ENCODE assay signal across 36 cellular contexts in the genomic region with DNA sequence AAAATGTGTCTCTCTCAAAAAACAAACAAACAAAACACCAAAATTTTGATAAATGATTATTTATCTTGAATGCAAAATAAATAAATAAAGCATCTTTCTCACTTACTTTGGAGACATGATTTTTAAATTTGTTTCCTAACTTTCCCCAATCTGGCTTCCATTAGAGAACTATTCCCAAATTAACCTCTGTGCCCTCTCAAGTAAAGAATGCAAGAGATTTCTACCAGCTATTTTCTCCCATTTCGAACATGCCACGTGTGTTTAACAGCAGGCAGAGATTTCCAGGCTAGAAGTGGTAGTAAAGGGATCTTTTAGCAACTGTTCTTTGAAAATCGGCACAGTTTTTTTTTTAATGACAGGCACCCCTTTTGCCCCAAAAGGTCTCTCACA.
"Had no signal": no experiment of that assay in that cellular context is flagged by ENCODE, and none has a peak within 500 bp of the region (broad histone marks: within the 10 kb centered on the region; RNA-seq: fewer than 3 reads in every experiment).

No MANE protein-coding gene starts in this region.

- H3K4me1 ChIP-seq: adrenal gland, esophagus muscularis mucosa, foreskin keratinocyte, gastrocnemius medialis, heart left ventricle had no signal

- H3K9me3 ChIP-seq: adrenal gland, body of pancreas, esophagus muscularis mucosa, gastrocnemius medialis, heart left ventricle had no signal

- H3K27ac ChIP-seq: adrenal gland, body of pancreas, esophagus muscularis mucosa, foreskin keratinocyte, gastrocnemius medialis, heart left ventricle, WERI-Rb-1 had no signal

- H3K36me3 Mint-ChIP-seq: activated CD4-positive, alpha-beta memory T cell treated with anti-CD3 and anti-CD28 coated beads for 36 hours; activated CD8-positive, alpha-beta memory T cell treated with anti-CD3 and anti-CD28 coated beads, Interleukin-2, amount 10 ng/mL, durations not matched to agents 7 days and 5 days; activated naive CD8-positive, alpha-beta T cell had no signal

- ATAC-seq: activated CD4-positive, alpha-beta T cell treated with anti-CD3 and anti-CD28 coated beads for 36 hours; activated CD8-positive, alpha-beta memory T cell treated with anti-CD3 and anti-CD28 coated beads, Interleukin-2, amount 10 ng/mL, durations not matched to agents 7 days and 5 days; activated CD8-positive, alpha-beta T cell treated with anti-CD3 and anti-CD28 coated beads, Interleukin-2, amount 10 ng/mL, durations not matched to agents 7 days and 5 days; activated T-cell treated with anti-CD3 and anti-CD28 coated beads, Interleukin-2, amount 50 U/mL, for 72 hours; body of pancreas; effector memory CD8-positive, alpha-beta T cell; foreskin keratinocyte; gastrocnemius medialis; heart left ventricle; T-helper 17 cell had no signal

- H3K9me3 Mint-ChIP-seq: activated CD4-positive, alpha-beta memory T cell treated with anti-CD3 and anti-CD28 coated beads for 36 hours; activated CD4-positive, alpha-beta T cell treated with anti-CD3 and anti-CD28 coated beads, Interleukin-2, amount 10 ng/mL, durations not matched to agents 24 days and 14 days; activated T-cell treated with anti-CD3 and anti-CD28 coated beads, Interleukin-2, amount 50 U/mL, for 24 hours; activated T-cell treated with anti-CD3 and anti-CD28 coated beads, Interleukin-2, amount 50 U/mL, for 72 hours; effector memory CD8-positive, alpha-beta T cell; T-helper 2 cell treated with Interferon-gamma antibody and Interleukin-4, amounts not matched to agents 5 μg/mL and 100 μg/mL, for 36 hours had no signal

- FAIRE-seq: colon had no signal

- H3K4me1 Mint-ChIP-seq: activated CD4-positive, alpha-beta T cell treated with anti-CD3 and anti-CD28 coated beads for 36 hours; activated CD4-positive, alpha-beta T cell treated with anti-CD3 and anti-CD28 coated beads, Interleukin-2, amount 10 ng/mL, durations not matched to agents 24 days and 14 days had no signal

- H3K27me3 Mint-ChIP-seq: activated CD4-positive, alpha-beta T cell treated with anti-CD3 and anti-CD28 coated beads for 36 hours; activated CD4-positive, alpha-beta T cell treated with anti-CD3 and anti-CD28 coated beads, Interleukin-2, amount 10 ng/mL, durations not matched to agents 24 days and 14 days; activated naive CD8-positive, alpha-beta T cell; activated T-cell treated with anti-CD3 and anti-CD28 coated beads, Interleukin-2, amount 50 U/mL, for 24 hours had no signal

- H3K36me3 ChIP-seq: adrenal gland, esophagus muscularis mucosa, gastrocnemius medialis, heart left ventricle, WERI-Rb-1 had no signal

- H3K27ac Mint-ChIP-seq: activated CD4-positive, alpha-beta memory T cell treated with anti-CD3 and anti-CD28 coated beads for 36 hours; activated CD4-positive, alpha-beta T cell treated with anti-CD3 and anti-CD28 coated beads for 36 hours; activated CD4-positive, alpha-beta T cell treated with anti-CD3 and anti-CD28 coated beads, Interleukin-2, amount 10 ng/mL, durations not matched to agents 24 days and 14 days; activated CD8-positive, alpha-beta memory T cell treated with anti-CD3 and anti-CD28 coated beads, Interleukin-2, amount 10 ng/mL, durations not matched to agents 7 days and 5 days; activated CD8-positive, alpha-beta T cell treated with anti-CD3 and anti-CD28 coated beads, Interleukin-2, amount 10 ng/mL, durations not matched to agents 7 days and 5 days; activated naive CD8-positive, alpha-beta T cell; activated T-cell treated with anti-CD3 and anti-CD28 coated beads, Interleukin-2, amount 50 U/mL, for 24 hours; activated T-cell treated with anti-CD3 and anti-CD28 coated beads, Interleukin-2, amount 50 U/mL, for 72 hours; effector memory CD8-positive, alpha-beta T cell; T-helper 17 cell; T-helper 2 cell treated with Interferon-gamma antibody and Interleukin-4, amounts not matched to agents 5 μg/mL and 100 μg/mL, for 36 hours had no signal

- H3K4me3 ChIP-seq: adrenal gland, body of pancreas, esophagus muscularis mucosa, gastrocnemius medialis, heart left ventricle had no signal

- H3K27me3 ChIP-seq: adrenal gland, body of pancreas, esophagus muscularis mucosa, gastrocnemius medialis, heart left ventricle had no signal

- H3K4me3 Mint-ChIP-seq: activated CD4-positive, alpha-beta memory T cell treated with anti-CD3 and anti-CD28 coated beads for 36 hours; activated CD4-positive, alpha-beta T cell treated with anti-CD3 and anti-CD28 coated beads for 36 hours; activated CD4-positive, alpha-beta T cell treated with anti-CD3 and anti-CD28 coated beads, Interleukin-2, amount 10 ng/mL, durations not matched to agents 24 days and 14 days; activated CD8-positive, alpha-beta memory T cell treated with anti-CD3 and anti-CD28 coated beads, Interleukin-2, amount 10 ng/mL, durations not matched to agents 7 days and 5 days; activated CD8-positive, alpha-beta T cell treated with anti-CD3 and anti-CD28 coated beads, Interleukin-2, amount 10 ng/mL, durations not matched to agents 7 days and 5 days; activated naive CD8-positive, alpha-beta T cell; activated T-cell treated with anti-CD3 and anti-CD28 coated beads, Interleukin-2, amount 50 U/mL, for 24 hours; activated T-cell treated with anti-CD3 and anti-CD28 coated beads, Interleukin-2, amount 50 U/mL, for 72 hours; effector memory CD8-positive, alpha-beta T cell; T-helper 17 cell; T-helper 2 cell treated with Interferon-gamma antibody and Interleukin-4, amounts not matched to agents 5 μg/mL and 100 μg/mL, for 36 hours had no signal

- DNase-seq: activated CD4-positive, alpha-beta memory T cell treated with anti-CD3 and anti-CD28 coated beads for 36 hours; activated CD4-positive, alpha-beta T cell treated with anti-CD3 and anti-CD28 coated beads for 36 hours; activated CD4-positive, alpha-beta T cell treated with anti-CD3 and anti-CD28 coated beads, Interleukin-2, amount 10 ng/mL, durations not matched to agents 24 days and 14 days; activated CD4-positive, CD25-positive, alpha-beta regulatory T cell; activated CD4-positive, CD25-positive, alpha-beta regulatory T cell treated with anti-CD3 and anti-CD28 coated beads, Interleukin-2, amount 50 U/mL, for 72 hours; activated CD8-positive, alpha-beta memory T cell treated with anti-CD3 and anti-CD28 coated beads, Interleukin-2, amount 10 ng/mL, durations not matched to agents 7 days and 5 days; activated CD8-positive, alpha-beta memory T cell treated with anti-CD3 and anti-CD28 coated beads, Interleukin-2, amount 50 U/mL, for 48 hours; activated CD8-positive, alpha-beta T cell treated with anti-CD3 and anti-CD28 coated beads, Interleukin-2, amount 10 ng/mL, durations not matched to agents 7 days and 5 days; activated effector memory CD4-positive, alpha-beta T cell treated with Interleukin-2 at 50 U/mL for 16 hours; activated gamma-delta T cell treated with Interleukin-2 at 50 U/mL for 16 hours; activated naive CD4-positive, alpha-beta T cell treated with anti-CD3 and anti-CD28 coated beads, Interleukin-2, amount 50 U/mL, for 16 hours; activated naive CD4-positive, alpha-beta T cell treated with Interleukin-2 at 50 U/mL for 16 hours; activated T-cell treated with anti-CD3 and anti-CD28 coated beads for 4 hours; activated T-cell treated with anti-CD3 and anti-CD28 coated beads, Interleukin-2, amount 50 U/mL, for 24 hours; activated T-cell treated with anti-CD3 and anti-CD28 coated beads, Interleukin-2, amount 50 U/mL, for 72 hours; adrenal gland; amygdala; aorta; body of pancreas; caudate nucleus; cortex of kidney; dermis blood vessel endothelial cell; effector CD4-positive, alpha-beta T cell; effector memory CD8-positive, alpha-beta T cell; foreskin keratinocyte; gastrocnemius medialis; glutamatergic neuron; heart left ventricle; T-helper 1 cell; T-helper 17 cell; T1000; WERI-Rb-1 had no signal
